27 cellular contexts compared by ENCODE assay signal in genomic region chr11:82045748-82046457, GRCh38.
A peak's percentile ranks its signal among the peaks of the same experiment; 100 is the strongest.
DNase-seq lines count a peak whose midpoint lies in the region; ATAC-seq and TF ChIP-seq lines count a peak whose summit lies in the region.
"Had no signal": no experiment of that assay in that cellular context is flagged by ENCODE, and none has a peak within 500 bp of the region (broad histone marks: within the 10 kb centered on the region; RNA-seq: fewer than 3 reads in every experiment).

No MANE protein-coding gene starts in this region.

- H3K9me3 Mint-ChIP-seq in activated T-cell treated with anti-CD3 and anti-CD28 coated beads, Interleukin-2, amount 50 U/mL, for 72 hours: peaks cover 9% of the 10 kb centered on the region in 2 donors
- H3K9me3 Mint-ChIP-seq in activated T-helper 17 cell treated with anti-CD3 and anti-CD28 coated beads, Interleukin-2, amount 50 U/mL, for 72 hours: peaks cover 9% of the 10 kb centered on the region
- peaks cover 10% of the 10 kb centered on the region for H3K9me3 Mint-ChIP-seq in Calu3 (ENCODE audit: low read depth, unreplicated experiment)

- BruUV-seq in Calu3 (replicated peaks; lab: Mats Ljungman, UMichigan): no TSS peak

- H3K4me3 ChIP-seq in fibroblast of the aortic adventitia (ENCODE audit: low read depth, low read length): no peak overlapping the region
- H3K4me3 ChIP-seq: GM12878, PC-9, SJCRH30 had no signal

- CTCF ChIA-PET in Calu3 (lab: Charles Lee): no interaction called here

- no peak for DNase-seq in activated T-cell treated with anti-CD3 and anti-CD28 coated beads, Interleukin-2, amount 50 U/mL, for 72 hours
- DNase-seq in activated T-cell treated with anti-CD3 and anti-CD28 coated beads, Interleukin-2, amount 50 U/mL, for 1 hour: no peak
- DNase-seq in fibroblast of the aortic adventitia (ENCODE audit: low read depth) (peak; percentile 11), Calu3 (no peak), GM13976 (ENCODE audit: low spot score) (no peak), LoVo (ENCODE audit: low spot score) (no peak)
- no peak for DNase-seq in stimulated activated naive CD8-positive, alpha-beta T cell treated with anti-CD3 and anti-CD28 coated beads, Interleukin-15, Interleukin-2, amounts not matched to agents 100 U/mL and 50 U/mL, for 24 hours
- DNase-seq: Caco-2; CD4-positive, alpha-beta memory T cell; DMS 273 treated with DMSO at 0.1 percent for 48 hours; DMS79; EL; GDM1; GOT3; HCEC 1CT; NCI-H1048; NCI-H1417; NCI-H1694; NCI-H2081; NCI-H2227 treated with DMSO at 0.1 percent for 48 hours; NCI-H526 treated with DMSO at 0.1 percent for 48 hours; PC-9; SJCRH30 had no signal

- ATAC-seq in activated T-cell treated with anti-CD3 and anti-CD28 coated beads, Interleukin-2, amount 50 U/mL, for 72 hours (replicated peaks in 1 of 2): peak; percentile 19 to 29
- peak; percentile 64 for ATAC-seq in activated T-helper 17 cell treated with anti-CD3 and anti-CD28 coated beads, Interleukin-2, amount 50 U/mL, for 72 hours (replicated peaks)
- peak; percentile 43 for ATAC-seq in stimulated activated naive CD8-positive, alpha-beta T cell treated with anti-CD3 and anti-CD28 coated beads, Interleukin-15, Interleukin-2, amounts not matched to agents 100 U/mL and 50 U/mL, for 24 hours
- ATAC-seq: GM12878, Right ventricle myocardium inferior had no signal

- H3K27me3 Mint-ChIP-seq in activated T-cell treated with anti-CD3 and anti-CD28 coated beads, Interleukin-2, amount 50 U/mL, for 72 hours (ENCODE audit: low read depth): no peaks in the 10 kb centered on the region
- H3K27me3 Mint-ChIP-seq in activated T-helper 17 cell treated with anti-CD3 and anti-CD28 coated beads, Interleukin-2, amount 50 U/mL, for 72 hours: no peaks in the 10 kb centered on the region
- no peaks in the 10 kb centered on the region for H3K27me3 Mint-ChIP-seq in Calu3 (ENCODE audit: unreplicated experiment)

- intact Hi-C loops in Calu3 (cut with micrococcal nuclease; ENCODE audit: unreplicated experiment): no loop called here

- H3K36me3 Mint-ChIP-seq in activated T-cell treated with anti-CD3 and anti-CD28 coated beads, Interleukin-2, amount 50 U/mL, for 72 hours (ENCODE audit: insufficient read depth in 2 of 2): peaks cover 3 to 8% of the 10 kb centered on the region in 2 donors
- no peaks in the 10 kb centered on the region for H3K36me3 Mint-ChIP-seq in activated T-helper 17 cell treated with anti-CD3 and anti-CD28 coated beads, Interleukin-2, amount 50 U/mL, for 72 hours (ENCODE audit: low read depth)
- H3K36me3 Mint-ChIP-seq in Calu3 (ENCODE audit: insufficient read depth, unreplicated experiment): no peaks in the 10 kb centered on the region
- H3K36me3 Mint-ChIP-seq: CD4-positive, alpha-beta memory T cell; IgD-negative memory B cell had no signal

- in situ Hi-C loops in GM13976 (cut with MboI; ENCODE audit: low sequenced_read_pairs, unreplicated experiment): no loop called here

- no peak overlapping the region for H3K27ac Mint-ChIP-seq in activated T-cell treated with anti-CD3 and anti-CD28 coated beads, Interleukin-2, amount 50 U/mL, for 72 hours
- no peak overlapping the region for H3K27ac Mint-ChIP-seq in activated T-helper 17 cell treated with anti-CD3 and anti-CD28 coated beads, Interleukin-2, amount 50 U/mL, for 72 hours
- H3K27ac Mint-ChIP-seq in Calu3 (ENCODE audit: unreplicated experiment): no peak overlapping the region
- H3K27ac Mint-ChIP-seq: CD4-positive, alpha-beta memory T cell; IgD-negative memory B cell had no signal

- no peak overlapping the region for H3K4me3 Mint-ChIP-seq in activated T-cell treated with anti-CD3 and anti-CD28 coated beads, Interleukin-2, amount 50 U/mL, for 72 hours
- no peak overlapping the region for H3K4me3 Mint-ChIP-seq in activated T-helper 17 cell treated with anti-CD3 and anti-CD28 coated beads, Interleukin-2, amount 50 U/mL, for 72 hours
- H3K4me3 Mint-ChIP-seq in Calu3 (ENCODE audit: low read depth, unreplicated experiment): no peak overlapping the region
- H3K4me3 Mint-ChIP-seq: CD4-positive, alpha-beta memory T cell; IgD-negative memory B cell had no signal

- TF ChIP-seq CTCF in fibroblast of the aortic adventitia (IDR thresholded peaks at IDR 0.05; ENCODE audit: insufficient read depth, low read length) (no peak), Calu3 (IDR thresholded peaks at IDR 0.05; ENCODE audit: unreplicated experiment) (no peak), GM13976 (IDR thresholded peaks at IDR 0.05; ENCODE audit: borderline replicate concordance, control extremely low read depth, extremely low read depth, insufficient read depth, missing control alignments) (no peak)

- no peaks in the 10 kb centered on the region for H3K4me1 Mint-ChIP-seq in activated T-cell treated with anti-CD3 and anti-CD28 coated beads, Interleukin-2, amount 50 U/mL, for 72 hours (ENCODE audit: low read depth)
- H3K4me1 Mint-ChIP-seq in activated T-helper 17 cell treated with anti-CD3 and anti-CD28 coated beads, Interleukin-2, amount 50 U/mL, for 72 hours: no peaks in the 10 kb centered on the region
- H3K4me1 Mint-ChIP-seq in Calu3 (ENCODE audit: low read depth, unreplicated experiment): no peaks in the 10 kb centered on the region
- H3K4me1 Mint-ChIP-seq: CD4-positive, alpha-beta memory T cell; IgD-negative memory B cell had no signal
